Comparison of ENCODE assay signal across 7 cellular contexts in the genomic region with DNA sequence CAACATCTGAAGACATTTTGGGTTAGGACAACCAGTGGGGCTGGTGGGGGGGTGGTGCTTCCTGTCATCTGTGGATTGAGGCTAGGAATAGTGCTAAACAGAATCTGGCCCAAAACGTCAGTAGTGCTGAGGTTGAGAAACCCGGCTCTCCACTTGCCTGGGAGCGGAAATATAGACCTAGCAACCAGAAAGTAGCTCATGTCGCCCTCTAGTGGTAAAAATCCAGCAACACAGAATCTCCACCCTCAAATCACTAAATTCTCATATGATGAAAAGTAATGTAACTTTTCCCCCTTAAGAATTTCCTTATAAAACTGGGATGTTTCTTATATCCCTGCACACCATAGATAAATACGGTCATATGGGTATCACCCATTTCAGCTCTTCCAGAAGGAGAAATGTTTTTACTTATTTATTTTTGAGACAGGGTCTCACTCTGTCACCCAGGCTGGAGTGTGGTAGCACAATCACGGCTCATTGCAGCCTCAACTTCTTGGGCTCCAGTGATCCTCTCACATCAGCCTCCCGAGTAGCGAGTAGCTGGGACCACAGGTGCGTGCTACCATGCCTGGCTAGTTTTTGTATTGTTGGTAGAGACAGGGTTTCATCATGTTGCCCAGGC. TPM values are rescaled to one million over a fixed set of nuclear protein-coding genes. Genes with fewer than 3 reads are reported as not detected.
A peak's percentile ranks its signal among the peaks of the same experiment; 100 is the strongest.
DNase-seq lines count a peak whose midpoint lies in the region; ATAC-seq, FAIRE-seq and TF ChIP-seq lines count a peak whose summit lies in the region.

No MANE protein-coding gene starts in this region.

- DNase-seq in GM12892 (ENCODE audit: insufficient read length) (peak; percentile 31), NCI-H1105 treated with DMSO at 0.1 percent for 48 hours (lab: John Stamatoyannopoulos, UW) (peak; percentile 68), T follicular helper cell (ENCODE audit: low read depth) (peak; percentile 57), amniotic stem cell (lab: John Stamatoyannopoulos, UW) (peak; percentile 70), right cardiac atrium (peak; percentile 63 to 80 (median 76)), sigmoid colon (peak; percentile 86)

- intact Hi-C loops in right cardiac atrium (cut with DNase I) (loop anchor here in 3 of 4 donors (5.0 to 10.0 kb wide), 3 partner anchors 58 to 190 kb away; no protein-coding TSS in a partner anchor), sigmoid colon (cut with DNase I) (loop anchor here (2.0 to 5.0 kb wide), 2 partner anchors 34 to 58 kb away; partner anchors contain the start of gene ZC3HAV1)

- H3K36me3 ChIP-seq in sigmoid colon, result peaks cover 16 to 77% (median 33%) of the 10 kb centered on the region in 4 donors

- no peak overlapping the region for H3K4me3 ChIP-seq in right cardiac atrium (ENCODE audit: low read length)
- H3K4me3 ChIP-seq in sigmoid colon, result no peak overlapping the region

- no peak for TF ChIP-seq EP300 in sigmoid colon (IDR thresholded peaks at IDR 0.05)

- H3K9me3 ChIP-seq in right cardiac atrium (ENCODE audit: control insufficient read depth, low read length), result no peaks in the 10 kb centered on the region
- no peaks in the 10 kb centered on the region for H3K9me3 ChIP-seq in sigmoid colon

- FAIRE-seq in GM12892 (lab: Jason Lieb, UNC), result peak; percentile 68

- ATAC-seq in HG02759 (IDR thresholded peaks at IDR 0.05; ENCODE audit: unreplicated experiment) (peak; percentile 83), right cardiac atrium (peak; percentile 89 to 93)

- TF ChIP-seq POLR2A in GM12892 (IDR thresholded peaks at IDR 0.05; ENCODE audit: low read depth, low read length), result no peak
- no peak for TF ChIP-seq POLR2A in sigmoid colon (IDR thresholded peaks at IDR 0.05)

- H3K27ac ChIP-seq in right cardiac atrium (ENCODE audit: low read length) (peak overlapping the region; percentile 81), sigmoid colon (peak overlapping the region in 2 of 4 donors; percentile 35 to 46)

- H3K4me1 ChIP-seq in right cardiac atrium (ENCODE audit: control insufficient read depth, insufficient read depth, low read length) (no peaks in the 10 kb centered on the region), sigmoid colon (peaks cover 0 to 3% (median 0%) of the 10 kb centered on the region in 4 donors)

- TF ChIP-seq CTCF in sigmoid colon (IDR thresholded peaks at IDR 0.05), result peak; percentile 53 to 80 (median 60)

- H3K27me3 ChIP-seq in right cardiac atrium (ENCODE audit: control insufficient read depth, insufficient read depth), result no peaks in the 10 kb centered on the region
- H3K27me3 ChIP-seq in sigmoid colon, result no peaks in the 10 kb centered on the region

- 35% methylated on average over 9 of the region's 9 CpGs for WGBS in right cardiac atrium
- 40 to 42% methylated on average over 9 of the region's 9 CpGs for WGBS in sigmoid colon, 2 donors

RNA-seq across cellular contexts. Expression of gene ZC3HAV1, which starts 34.4 kb away (rescaled TPM):
- polyA plus RNA-seq in GM12892 (2012; ENCODE audit: missing spikeins), result 26.7 TPM
- total RNA-seq in right cardiac atrium (10 to 100 TPM in 2 of 4 donors, 1 to 10 TPM in 2; 7.6 to 14.1 (median 10.0) TPM), sigmoid colon (10 to 100 TPM; 23.4 to 29.1 (median 26.1) TPM)
- polyA plus RNA-seq in right cardiac atrium (4.1 TPM), sigmoid colon (10 to 100 TPM in 2 of 3 donors, 1 to 10 TPM in 1; 4.2 to 20.5 (median 10.6) TPM)

RNA-seq across cellular contexts. Expression of gene ZC3HAV1L, which starts 39.3 kb away (rescaled TPM):
- 14.2 TPM for polyA plus RNA-seq in GM12892 (2012; ENCODE audit: missing spikeins)
- total RNA-seq in right cardiac atrium (1 to 10 TPM; 4.4 to 5.5 (median 5.3) TPM), sigmoid colon (10 to 100 TPM; 11.8 to 27.7 (median 17.0) TPM)
- polyA plus RNA-seq in right cardiac atrium (0.86 TPM), sigmoid colon (1 to 10 TPM in 1 of 3 donors, under 1 TPM in 1, not detected in 1; 0.92 to 1.9 TPM)

Comparison
In these comparisons a context has a peak if more than half of its experiments do, and no peak if none do; other contexts are left out.
1. DNase-seq: peak in every context shown above with its lines; median percentile 86 in sigmoid colon; 76 in right cardiac atrium; 70 in amniotic stem cell; 68 in NCI-H1105 treated with DMSO at 0.1 percent for 48 hours; 57 in T follicular helper cell; 31 in GM12892.